8 cellular contexts compared by ENCODE assay signal in the genomic region with DNA sequence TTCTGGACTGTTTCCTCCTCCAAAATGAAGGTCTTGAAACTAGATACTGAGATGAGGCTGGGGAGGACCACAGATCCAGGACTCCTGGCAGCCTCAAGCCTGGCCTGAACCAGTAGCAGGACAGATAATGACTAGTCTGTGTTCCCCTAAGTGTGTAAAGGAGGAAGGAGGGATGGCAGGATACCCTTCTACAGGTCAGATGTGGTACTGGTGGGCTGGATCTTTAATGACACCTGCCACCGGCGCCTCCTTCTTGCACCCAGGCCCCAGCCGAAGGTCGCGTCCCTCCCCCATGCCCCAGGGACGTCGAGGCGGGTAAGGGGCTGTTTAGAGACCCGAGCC. TPM values are rescaled to one million over a fixed set of nuclear protein-coding genes. Genes with fewer than 3 reads are reported as not detected.
DNase-seq lines count a peak whose midpoint lies in the region; ATAC-seq and TF ChIP-seq lines count a peak whose summit lies in the region.

No MANE protein-coding gene starts in this region.

- H3K27ac Mint-ChIP-seq in nephron, result peak overlapping the region; percentile 88 to 97 (median 92)

- no peaks in the 10 kb centered on the region for H3K27me3 ChIP-seq in Peyer's patch

- TF ChIP-seq CTCF in Peyer's patch (IDR thresholded peaks at IDR 0.05), result peak in 1 of 6 experiments; percentile 5
- TF ChIP-seq CTCF in epithelial cell of esophagus (IDR thresholded peaks at IDR 0.05; ENCODE audit: insufficient read depth, low read depth, low read length, missing control alignments), result no peak
- TF ChIP-seq CTCF in nephron (IDR thresholded peaks at IDR 0.05; ENCODE audit: unreplicated experiment in 3 of 3), result no peak

- peaks cover 4 to 14% (median 8%) of the 10 kb centered on the region in 4 donors for H3K4me1 ChIP-seq in Peyer's patch

- peak overlapping the region; percentile 92 to 97 (median 93) for H3K27ac ChIP-seq in Peyer's patch

- H3K9me3 Mint-ChIP-seq in nephron, result no peaks in the 10 kb centered on the region

- H3K36me3 ChIP-seq in Peyer's patch, result peaks cover 0 to 68% (median 0%) of the 10 kb centered on the region in 3 donors

- H3K36me3 Mint-ChIP-seq in nephron (ENCODE audit: low read depth), result peaks cover 41% of the 10 kb centered on the region

- H3K4me3 Mint-ChIP-seq in nephron, result peak overlapping the region; percentile 88 to 95 (median 93)

- H3K27me3 Mint-ChIP-seq in nephron (ENCODE audit: low read depth), result no peaks in the 10 kb centered on the region

- DNase-seq in Peyer's patch (no peak), epithelial cell of esophagus (ENCODE audit: low read depth) (no peak), RKO (ENCODE audit: low spot score) (no peak), SW480 (ENCODE audit: low spot score) (no peak), glomerular visceral epithelial cell (ENCODE audit: extremely low spot score) (no peak), OCI-M2 (lab: John Stamatoyannopoulos, UW; ENCODE audit: unreplicated experiment) (no peak)

- TF ChIP-seq POLR2A in Peyer's patch (IDR thresholded peaks at IDR 0.05), result no peak

- H3K4me3 ChIP-seq in Peyer's patch (peak overlapping the region; percentile 96 to 100 (median 96)), epithelial cell of esophagus (ENCODE audit: low read length) (peak overlapping the region; percentile 90)

- H3K4me1 Mint-ChIP-seq in nephron, result no peaks in the 10 kb centered on the region

- no peaks in the 10 kb centered on the region for H3K9me3 ChIP-seq in Peyer's patch

- peak; percentile 6 for ATAC-seq in GM21360 (IDR thresholded peaks at IDR 0.05; ENCODE audit: unreplicated experiment)

RNA-seq across cellular contexts. Expression of a gene that starts 0.6 kb away (rescaled TPM):
- total RNA-seq in Peyer's patch, result 10 to 100 TPM; 42.9 to 96.0 (median 61.8) TPM

RNA-seq across cellular contexts. Expression of a gene that starts 12.8 kb away (rescaled TPM):
- 100 to 1,000 TPM; 293 to 476 (median 348) TPM for total RNA-seq in Peyer's patch

RNA-seq across cellular contexts. Expression of a gene that starts 15.5 kb away (rescaled TPM):
- total RNA-seq in Peyer's patch, result 100 to 1,000 TPM; 295 to 361 (median 342) TPM

RNA-seq across cellular contexts. Expression of a gene that starts 26.2 kb away (rescaled TPM):
- 100 to 1,000 TPM in 2 of 4 donors, 10 to 100 TPM in 2; 61.1 to 132 (median 99.7) TPM for total RNA-seq in Peyer's patch

RNA-seq across cellular contexts. Expression of a gene that starts 46.1 kb away (rescaled TPM):
- total RNA-seq in Peyer's patch, result 10 to 100 TPM; 12.4 to 39.3 (median 37.5) TPM
